In the genomic region with DNA sequence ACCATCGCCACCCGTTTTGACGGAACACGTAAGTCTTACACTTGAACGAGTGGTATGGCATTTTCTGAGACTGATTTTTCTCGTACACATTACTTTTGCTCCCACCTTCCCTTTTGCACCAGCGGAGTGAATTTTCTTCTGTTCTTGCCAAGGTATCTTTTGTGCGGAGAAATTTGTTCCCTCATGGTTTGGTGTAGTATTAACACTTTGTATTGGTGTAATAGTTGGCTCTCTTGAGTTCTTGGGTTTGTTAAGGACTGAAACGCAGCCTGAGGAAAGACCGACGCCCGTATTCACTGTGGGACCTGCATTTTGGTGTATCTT, we compare ENCODE assay signal across 9 cellular contexts. TPM values are rescaled to one million over a fixed set of nuclear protein-coding genes. Genes with fewer than 3 reads are reported as not detected.
DNase-seq lines count a peak whose midpoint lies in the region; ATAC-seq and TF ChIP-seq lines count a peak whose summit lies in the region.
"Had no signal": no experiment of that assay in that cellular context is flagged by ENCODE, and none has a peak within 500 bp of the region (broad histone marks: within the 10 kb centered on the region; RNA-seq: fewer than 3 reads in every experiment).

No MANE protein-coding gene starts in this region.

- H3K36me3 ChIP-seq in heart right ventricle (no peaks in the 10 kb centered on the region), breast epithelium (no peaks in the 10 kb centered on the region), upper lobe of left lung (no peaks in the 10 kb centered on the region)
- H3K36me3 ChIP-seq in naive thymus-derived CD4-positive, alpha-beta T cell (ENCODE audit: control insufficient read depth in 2 of 3, insufficient read depth in 3 of 3, low read length in 3 of 3), result no peaks in the 10 kb centered on the region

- POLR2A ChIA-PET in naive thymus-derived CD4-positive, alpha-beta T cell (lab: Charles Lee), result no interaction called here

- H3K9me3 Mint-ChIP-seq in naive thymus-derived CD4-positive, alpha-beta T cell, result peaks cover 0 to 14% (median 5%) of the 10 kb centered on the region in 11 donors

- no peak for DNase-seq in heart right ventricle
- no peak for DNase-seq in right cardiac atrium
- no peak for DNase-seq in breast epithelium (ENCODE audit: low spot score in 2 of 2)
- peak in 2 of 9 donors; percentile 4 to 6 for DNase-seq in naive thymus-derived CD4-positive, alpha-beta T cell
- DNase-seq in upper lobe of left lung, result no peak
- no peak for DNase-seq in NCI-H524 treated with DMSO at 0.1 percent for 48 hours (lab: John Stamatoyannopoulos, UW)
- no peak for DNase-seq in activated naive CD4-positive, alpha-beta T cell treated with Interleukin-2 at 50 U/mL for 16 hours
- DNase-seq in stimulated activated naive CD4-positive, alpha-beta T cell treated with Interleukin-2 at 50 U/mL for 16 hours (lab: John Stamatoyannopoulos, UW), result no peak

- no peak overlapping the region for H3K27ac ChIP-seq in heart right ventricle
- no peak overlapping the region for H3K27ac ChIP-seq in right cardiac atrium (ENCODE audit: low read length)
- H3K27ac ChIP-seq in breast epithelium, result peak overlapping the region; percentile 79 to 80
- no peak overlapping the region for H3K27ac ChIP-seq in naive thymus-derived CD4-positive, alpha-beta T cell (ENCODE audit: low read depth, low read length)
- no peak overlapping the region for H3K27ac ChIP-seq in upper lobe of left lung
- H3K27ac ChIP-seq: epithelial cell of prostate had no signal

- WGBS in heart right ventricle, 2 donors, result 3% methylated on average over 12 of the region's 12 CpGs
- 3% methylated on average over 12 of the region's 12 CpGs for WGBS in right cardiac atrium
- 3 to 7% methylated on average over 12 of the region's 12 CpGs for WGBS in upper lobe of left lung, 2 donors

- H3K9me3 ChIP-seq in heart right ventricle, result peaks cover 0 to 16% (median 0%) of the 10 kb centered on the region in 11 donors
- peaks cover 1% of the 10 kb centered on the region for H3K9me3 ChIP-seq in right cardiac atrium (ENCODE audit: control insufficient read depth, low read length)
- no peaks in the 10 kb centered on the region for H3K9me3 ChIP-seq in breast epithelium
- H3K9me3 ChIP-seq in naive thymus-derived CD4-positive, alpha-beta T cell (ENCODE audit: control insufficient read depth in 2 of 3, low read length in 3 of 3), result peaks cover 0 to 4% (median 0%) of the 10 kb centered on the region in 3 experiments
- H3K9me3 ChIP-seq in upper lobe of left lung, result no peaks in the 10 kb centered on the region

- H3K27ac Mint-ChIP-seq in naive thymus-derived CD4-positive, alpha-beta T cell, result peak overlapping the region in 6 of 9 donors; percentile 2 to 67 (median 34)

- intact Hi-C loops in heart right ventricle (cut with DNase I), result no loop called here
- intact Hi-C loops in right cardiac atrium (cut with DNase I), result no loop called here
- intact Hi-C loops in breast epithelium (cut with DNase I; ENCODE audit: low total_unique reads), result loop anchor here (10.0 kb wide), 1 partner anchor 686 kb away; no protein-coding TSS in a partner anchor
- intact Hi-C loops in naive thymus-derived CD4-positive, alpha-beta T cell (cut with micrococcal nuclease), result loop anchor here in 1 of 2 donors (1.0 to 10.0 kb wide), 3 partner anchors 45 to 734 kb away; no protein-coding TSS in a partner anchor

- peaks cover 8 to 28% (median 21%) of the 10 kb centered on the region in 7 donors for H3K4me1 Mint-ChIP-seq in naive thymus-derived CD4-positive, alpha-beta T cell

- peaks cover 0 to 5% (median 0%) of the 10 kb centered on the region in 5 donors for H3K36me3 Mint-ChIP-seq in naive thymus-derived CD4-positive, alpha-beta T cell

- no peak for TF ChIP-seq EP300 in upper lobe of left lung (IDR thresholded peaks at IDR 0.05)

- CTCF ChIA-PET in naive thymus-derived CD4-positive, alpha-beta T cell (lab: Charles Lee), result no interaction called here

- H3K4me1 ChIP-seq in heart right ventricle (peaks cover 0 to 23% (median 13%) of the 10 kb centered on the region in 9 donors), right cardiac atrium (ENCODE audit: control insufficient read depth, insufficient read depth, low read length) (peaks cover 6% of the 10 kb centered on the region), breast epithelium (no peaks in the 10 kb centered on the region), upper lobe of left lung (peaks cover 13 to 26% (median 19%) of the 10 kb centered on the region in 4 donors)
- H3K4me1 ChIP-seq in naive thymus-derived CD4-positive, alpha-beta T cell (ENCODE audit: control insufficient read depth in 2 of 2, insufficient read depth in 2 of 2, low read length in 2 of 2), result peaks cover 3 to 17% of the 10 kb centered on the region in 2 donors

- H3K4me3 Mint-ChIP-seq in naive thymus-derived CD4-positive, alpha-beta T cell, result peak overlapping the region; percentile 71 to 94 (median 82)

- H3K4me3 ChIP-seq in heart right ventricle (peak overlapping the region in 8 of 10 donors; percentile 55 to 87 (median 63)), right cardiac atrium (ENCODE audit: low read length) (no peak overlapping the region), breast epithelium (peak overlapping the region; percentile 51 to 74 (median 67)), upper lobe of left lung (peak overlapping the region in 3 of 4 donors; percentile 58 to 69 (median 62))
- H3K4me3 ChIP-seq in naive thymus-derived CD4-positive, alpha-beta T cell (ENCODE audit: low read length), result no peak overlapping the region

- peaks cover 27 to 50% (median 41%) of the 10 kb centered on the region in 5 donors for H3K27me3 Mint-ChIP-seq in naive thymus-derived CD4-positive, alpha-beta T cell

- peaks cover 0 to 66% (median 51%) of the 10 kb centered on the region in 7 donors for H3K27me3 ChIP-seq in heart right ventricle
- no peaks in the 10 kb centered on the region for H3K27me3 ChIP-seq in right cardiac atrium (ENCODE audit: control insufficient read depth, insufficient read depth)
- H3K27me3 ChIP-seq in breast epithelium, result no peaks in the 10 kb centered on the region
- no peaks in the 10 kb centered on the region for H3K27me3 ChIP-seq in naive thymus-derived CD4-positive, alpha-beta T cell (ENCODE audit: control insufficient read depth in 2 of 2, insufficient read depth in 2 of 2, low read length in 2 of 2)
- H3K27me3 ChIP-seq in upper lobe of left lung, result peaks cover 0 to 12% (median 5%) of the 10 kb centered on the region in 4 donors

- TF ChIP-seq POLR2A in breast epithelium (IDR thresholded peaks at IDR 0.05), result no peak
- TF ChIP-seq POLR2A in upper lobe of left lung (IDR thresholded peaks at IDR 0.05), result no peak

- ATAC-seq in heart right ventricle (no peak), right cardiac atrium (no peak), upper lobe of left lung (ENCODE audit: low FRiP score in 2 of 2) (no peak)
- ATAC-seq in naive thymus-derived CD4-positive, alpha-beta T cell, result no peak

- TF ChIP-seq CTCF in heart right ventricle (IDR thresholded peaks at IDR 0.05) (no peak), breast epithelium (IDR thresholded peaks at IDR 0.05) (no peak), upper lobe of left lung (IDR thresholded peaks at IDR 0.05) (no peak)

RNA-seq across cellular contexts. Expression of gene KCNH8, which starts 0.4 kb away (rescaled TPM):
- under 1 TPM in 7 of 10 donors, not detected in 3; 0.07 to 0.50 (median 0.11) TPM for total RNA-seq in heart right ventricle
- under 1 TPM; 0.03 to 0.07 TPM for polyA plus RNA-seq in heart right ventricle
- total RNA-seq in right cardiac atrium, result under 1 TPM; 0.11 to 0.31 (median 0.20) TPM
- 0.11 TPM for polyA plus RNA-seq in right cardiac atrium
- 1 to 10 TPM in 2 of 3 donors, under 1 TPM in 1; under 0.01 to 4.4 (median 1.3) TPM for total RNA-seq in breast epithelium
- total RNA-seq in naive thymus-derived CD4-positive, alpha-beta T cell, result under 1 TPM in 3 of 5 experiments, not detected in 2; 0.16 to 0.29 (median 0.22) TPM
- not detected for polyA plus RNA-seq in naive thymus-derived CD4-positive, alpha-beta T cell
- under 1 TPM in 4 of 6 donors, not detected in 2; 0.10 to 0.24 (median 0.13) TPM for total RNA-seq in upper lobe of left lung

Comparison
In these comparisons a context has a peak if more than half of its experiments do, and no peak if none do; other contexts are left out.
1. H3K4me3 ChIP-seq: peak in heart right ventricle (8 of 10), breast epithelium (3 of 3) and upper lobe of left lung (3 of 4); none in right cardiac atrium (single experiment) and naive thymus-derived CD4-positive, alpha-beta T cell (single experiment).
2. H3K27ac ChIP-seq: peak in breast epithelium (2 of 2); none in heart right ventricle (0 of 10), right cardiac atrium (single experiment), naive thymus-derived CD4-positive, alpha-beta T cell (single experiment) and upper lobe of left lung (0 of 4).